Comparison of ENCODE assay signal across 25 cellular contexts in the genomic region with DNA sequence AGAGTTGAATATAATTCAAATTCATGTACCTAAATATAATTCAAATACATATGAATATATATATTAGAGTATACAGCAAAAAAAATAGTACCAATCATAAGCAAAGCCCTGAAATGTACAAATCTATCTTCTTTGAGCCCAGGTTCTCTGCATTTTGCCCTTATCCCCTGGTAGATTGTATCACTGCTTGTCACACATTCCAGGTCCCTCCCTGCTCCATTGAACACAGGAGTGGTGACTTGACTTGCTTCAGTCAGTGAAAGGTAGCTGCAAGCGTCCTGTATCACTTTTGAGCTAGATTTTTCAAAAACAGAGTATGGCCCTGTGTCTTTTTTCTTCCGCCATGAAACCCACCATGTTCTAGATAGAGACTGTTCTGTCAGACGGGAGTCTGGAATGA.
"Had no signal": no experiment of that assay in that cellular context is flagged by ENCODE, and none has a peak within 500 bp of the region (broad histone marks: within the 10 kb centered on the region; RNA-seq: fewer than 3 reads in every experiment).

No MANE protein-coding gene starts in this region.

- ATAC-seq: activated CD8-positive, alpha-beta memory T cell treated with anti-CD3 and anti-CD28 coated beads, Interleukin-2, amount 10 ng/mL, durations not matched to agents 7 days and 5 days; activated naive CD4-positive, alpha-beta T cell treated with anti-CD3 and anti-CD28 coated beads, Interleukin-2, amount 50 U/mL, for 72 hours; activated naive CD8-positive, alpha-beta T cell treated with anti-CD3 and anti-CD28 coated beads, Interleukin-2, amount 50 U/mL, for 24 hours; K562; PC-3; T-helper 17 cell; WTC11 had no signal

- H3K9me3 ChIP-seq: ascending aorta, SJSA1 had no signal

- DNase-seq: activated CD4-positive, alpha-beta T cell treated with anti-CD3 and anti-CD28 coated beads for 48 hours; activated CD4-positive, alpha-beta T cell treated with anti-CD3 and anti-CD28 coated beads, Interleukin-2, amount 50 U/mL, for 48 hours; activated CD4-positive, CD25-positive, alpha-beta regulatory T cell treated with anti-CD3 and anti-CD28 coated beads, Interleukin-2, amount 50 U/mL, for 72 hours; activated CD8-positive, alpha-beta memory T cell treated with anti-CD3 and anti-CD28 coated beads, Interleukin-2, amount 10 ng/mL, durations not matched to agents 7 days and 5 days; activated effector memory CD4-positive, alpha-beta T cell treated with Interleukin-2 at 50 U/mL for 16 hours; activated naive CD4-positive, alpha-beta T cell; activated naive CD8-positive, alpha-beta T cell treated with anti-CD3 and anti-CD28 coated beads, Interleukin-2, amount 50 U/mL, for 24 hours; activated T-cell treated with anti-CD3 and anti-CD28 coated beads, Interleukin-2, amount 50 U/mL, for 24 hours; amniotic stem cell; Karpas-422; NCI-H1105 treated with DMSO at 0.1 percent for 48 hours; NCI-H1436 treated with DMSO at 0.1 percent for 48 hours; NCI-H2081; NCI-H2171 treated with DMSO at 0.1 percent for 48 hours; NCI-H226; NCI-H526 treated with DMSO at 0.1 percent for 48 hours; PC-3; SHP77; T-helper 17 cell; T-helper 9 cell had no signal

- H3K4me1 ChIP-seq: ascending aorta, SJSA1 had no signal

- H3K27ac ChIP-seq: ascending aorta, SJSA1 had no signal

- H3K27me3 ChIP-seq: ascending aorta, SJSA1 had no signal

- H3K4me3 ChIP-seq: ascending aorta, K562, SJSA1 had no signal

- H3K36me3 ChIP-seq: ascending aorta, SJSA1 had no signal
